Comparison of ENCODE assay signal across 29 cellular contexts in genomic region chr2:16477648-16478047, GRCh38.
"Had no signal": no experiment of that assay in that cellular context is flagged by ENCODE, and none has a peak within 500 bp of the region (broad histone marks: within the 10 kb centered on the region; RNA-seq: fewer than 3 reads in every experiment).

No MANE protein-coding gene starts in this region.

- H2AFZ ChIP-seq: hepatocyte had no signal

- H3K4me1 ChIP-seq: colonic mucosa, esophagus muscularis mucosa, esophagus squamous epithelium, gastrocnemius medialis, gastroesophageal sphincter, heart left ventricle had no signal

- H3K27ac ChIP-seq: colonic mucosa, coronary artery, dorsolateral prefrontal cortex, esophagus muscularis mucosa, esophagus squamous epithelium, foreskin keratinocyte, gastrocnemius medialis, gastroesophageal sphincter, heart left ventricle, heart right ventricle, hepatocyte had no signal

- FAIRE-seq: colon, endometrium, endothelial cell of umbilical vein, frontal cortex had no signal

- ATAC-seq: effector memory CD8-positive, alpha-beta T cell; esophagus mucosa; foreskin keratinocyte; gastrocnemius medialis; gastroesophageal sphincter; heart left ventricle; heart right ventricle had no signal

- DNase-seq: colonic mucosa; cortex of kidney; dermis blood vessel endothelial cell; dorsolateral prefrontal cortex; effector CD4-positive, alpha-beta T cell; effector CD8-positive, alpha-beta T cell; effector memory CD4-positive, alpha-beta T cell; effector memory CD8-positive, alpha-beta T cell; endodermal cell; erythroblast; esophagus squamous epithelium; foreskin fibroblast; foreskin keratinocyte; foreskin melanocyte; gastrocnemius medialis; glutamatergic neuron; head of caudate nucleus; heart left ventricle; heart right ventricle had no signal

- H3K27ac Mint-ChIP-seq: dendritic cell treated with granulocyte-macrophage colony-stimulating factor and Interleukin-4, amounts not matched to agents 40 ng/mL and 50 ng/mL, for 4 days; effector memory CD8-positive, alpha-beta T cell; endodermal cell had no signal

- H3K4me3 Mint-ChIP-seq: dendritic cell treated with granulocyte-macrophage colony-stimulating factor and Interleukin-4, amounts not matched to agents 40 ng/mL and 50 ng/mL, for 4 days; effector memory CD8-positive, alpha-beta T cell; endodermal cell had no signal

- H3K9me3 Mint-ChIP-seq: dendritic cell treated with granulocyte-macrophage colony-stimulating factor and Interleukin-4, amounts not matched to agents 40 ng/mL and 50 ng/mL, for 4 days; effector memory CD8-positive, alpha-beta T cell; endodermal cell had no signal

- H3K4me2 ChIP-seq: hepatocyte had no signal

- H3K27me3 Mint-ChIP-seq: dendritic cell treated with granulocyte-macrophage colony-stimulating factor and Interleukin-4, amounts not matched to agents 40 ng/mL and 50 ng/mL, for 4 days; effector memory CD8-positive, alpha-beta T cell had no signal

- H3K4me3 ChIP-seq: colonic mucosa, coronary artery, dorsolateral prefrontal cortex, esophagus muscularis mucosa, esophagus squamous epithelium, gastrocnemius medialis, gastroesophageal sphincter, heart left ventricle, heart right ventricle, hepatocyte had no signal

- H3K36me3 ChIP-seq: colonic mucosa, esophagus muscularis mucosa, esophagus squamous epithelium, gastrocnemius medialis, gastroesophageal sphincter, heart left ventricle, heart right ventricle had no signal

- H3K9me3 ChIP-seq: colonic mucosa, esophagus muscularis mucosa, esophagus squamous epithelium, gastrocnemius medialis, gastroesophageal sphincter, heart left ventricle, heart right ventricle had no signal

- H3K79me2 ChIP-seq: hepatocyte had no signal

- H3K27me3 ChIP-seq: colonic mucosa, esophagus muscularis mucosa, gastrocnemius medialis, gastroesophageal sphincter, heart left ventricle, hepatocyte had no signal
